ENCODE assay signal across 11 cellular contexts in the genomic region with DNA sequence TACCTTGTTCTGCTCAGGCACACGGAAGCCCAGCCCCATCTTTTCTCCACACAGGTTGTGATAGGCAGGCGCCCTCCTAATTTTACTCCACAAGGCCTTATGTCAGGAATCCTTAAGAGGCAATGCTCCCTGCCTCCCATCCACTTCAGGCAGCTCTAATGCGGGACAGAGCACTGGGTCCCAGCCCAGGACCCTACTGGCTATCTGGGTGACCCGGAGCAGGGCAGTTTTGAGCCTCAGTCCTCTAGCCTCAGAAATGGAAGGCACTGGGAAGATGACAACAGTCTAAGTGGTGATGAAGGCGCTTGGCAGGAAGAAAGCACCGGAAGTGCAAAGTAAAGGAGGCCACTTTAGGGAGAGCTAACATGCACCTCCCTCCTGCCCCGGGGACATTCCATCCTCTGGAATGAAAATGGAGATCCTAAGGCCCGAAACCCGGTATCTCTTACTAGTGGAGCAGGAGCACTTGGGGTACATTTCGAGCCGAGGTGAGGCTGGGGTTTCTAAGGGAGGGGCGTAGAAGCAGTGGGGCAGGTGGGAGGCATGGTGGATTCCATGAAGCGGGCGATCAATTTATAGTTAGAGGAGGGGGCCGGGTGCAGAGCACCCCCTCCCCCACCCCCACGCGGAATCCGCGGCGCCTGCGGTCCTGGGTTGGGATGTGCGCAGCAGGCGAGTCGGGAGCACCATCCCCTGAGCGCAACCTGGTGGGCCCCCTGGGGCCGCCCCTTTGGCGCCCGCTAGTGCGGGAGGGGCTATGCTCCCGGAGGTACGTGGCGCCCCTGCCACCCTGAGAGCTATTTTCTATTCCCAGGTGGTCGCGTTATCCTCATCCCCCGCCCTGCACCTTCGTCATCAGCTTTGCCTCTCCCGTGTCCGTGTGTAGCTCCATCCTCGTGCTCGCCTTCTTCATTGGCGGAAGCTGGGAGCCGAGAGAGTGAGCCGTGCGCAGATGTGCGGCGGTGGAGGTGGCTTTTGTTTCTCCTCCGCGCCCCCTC. TPM values are rescaled to one million over a fixed set of nuclear protein-coding genes. Genes with fewer than 3 reads are reported as not detected.
DNase-seq lines count a peak whose midpoint lies in the region; ATAC-seq and TF ChIP-seq lines count a peak whose summit lies in the region.
"Had no signal": no experiment of that assay in that cellular context is flagged by ENCODE, and none has a peak within 500 bp of the region (broad histone marks: within the 10 kb centered on the region; RNA-seq: fewer than 3 reads in every experiment).

No MANE protein-coding gene starts in this region.

- H3K4me1 Mint-ChIP-seq in brain: peaks cover 22% of the 10 kb centered on the region
- H3K4me1 Mint-ChIP-seq in naive thymus-derived CD8-positive, alpha-beta T cell: peaks cover 24 to 56% (median 39%) of the 10 kb centered on the region in 4 donors

- H3K4me3 ChIP-seq in ACC112 (ENCODE audit: low read depth, low read length): 0 out of 2 replicates have a peak overlapping the region, but pooled peaks have one; percentile 31
- peak overlapping the region; percentile 49 for H3K4me3 ChIP-seq in HUES64 (ENCODE audit: low read length)
- no peak overlapping the region for H3K4me3 ChIP-seq in ovary

- H3K27ac ChIP-seq in ACC112 (ENCODE audit: low read depth, low read length) (no peak overlapping the region), HUES64 (ENCODE audit: low read depth, low read length) (no peak overlapping the region), ovary (no peak overlapping the region)

- 13% methylated on average over 45 of the region's 48 CpGs for WGBS in HUES64
- 8 to 14% (median 10%) methylated on average over 44 to 48 of the region's 48 CpGs for WGBS in ovary, 3 donors

- H3K27ac Mint-ChIP-seq in brain: peak overlapping the region in 1 of 5 experiments; percentile 64
- H3K27ac Mint-ChIP-seq in naive thymus-derived CD8-positive, alpha-beta T cell: peak overlapping the region; percentile 85 to 96 (median 92)

- H3K27me3 ChIP-seq in ACC112 (ENCODE audit: insufficient read depth, low read length): peaks cover 66% of the 10 kb centered on the region
- H3K27me3 ChIP-seq in HUES64 (ENCODE audit: insufficient read depth, low read length): peaks cover 100% of the 10 kb centered on the region
- H3K27me3 ChIP-seq in ovary: no peaks in the 10 kb centered on the region

- H3K79me2 ChIP-seq in ACC112 (ENCODE audit: control insufficient read depth, insufficient read depth, low read length, unreplicated experiment): no peaks in the 10 kb centered on the region

- H3K27me3 Mint-ChIP-seq in brain: peaks cover 99% of the 10 kb centered on the region
- H3K27me3 Mint-ChIP-seq in naive thymus-derived CD8-positive, alpha-beta T cell: peaks cover 3 to 33% (median 6%) of the 10 kb centered on the region in 5 donors

- H3K4me1 ChIP-seq in ACC112 (ENCODE audit: control insufficient read depth, insufficient read depth, low read length, unreplicated experiment) (peaks cover 6% of the 10 kb centered on the region), HUES64 (ENCODE audit: insufficient read depth, low read length) (peaks cover 13% of the 10 kb centered on the region), ovary (ENCODE audit: insufficient read depth) (no peaks in the 10 kb centered on the region)

- H3K4me3 Mint-ChIP-seq in brain: peak overlapping the region; percentile 68 to 79 (median 76)
- H3K4me3 Mint-ChIP-seq in naive thymus-derived CD8-positive, alpha-beta T cell: peak overlapping the region; percentile 81 to 95 (median 90)
- H3K4me3 Mint-ChIP-seq: neural crest cell had no signal

- intact Hi-C loops in ovary (cut with DNase I): no loop called here

- H3K9me3 Mint-ChIP-seq in brain: peaks cover 0 to 4% (median 0%) of the 10 kb centered on the region in 5 experiments
- H3K9me3 Mint-ChIP-seq in naive thymus-derived CD8-positive, alpha-beta T cell: no peaks in the 10 kb centered on the region
- H3K9me3 Mint-ChIP-seq: neural crest cell had no signal

- ATAC-seq in naive thymus-derived CD8-positive, alpha-beta T cell: peak; percentile 72 to 83
- no peak for ATAC-seq in HG03457 (IDR thresholded peaks at IDR 0.05; ENCODE audit: unreplicated experiment)
- ATAC-seq in HG02885 (IDR thresholded peaks at IDR 0.05; ENCODE audit: poor library complexity, unreplicated experiment): no peak

- no peaks in the 10 kb centered on the region for H3K36me3 Mint-ChIP-seq in brain
- H3K36me3 Mint-ChIP-seq in naive thymus-derived CD8-positive, alpha-beta T cell: peaks cover 0 to 19% (median 8%) of the 10 kb centered on the region in 3 donors

- POLR2A ChIA-PET in naive thymus-derived CD8-positive, alpha-beta T cell (lab: Charles Lee): interaction anchor here (0.7 to 4.8 kb wide), 10 partner anchors 9 to 55 kb away, joined by 3 to 33 read pairs (median 6); partner anchors contain the start of genes MT1X and MT2A

- H3K9me3 ChIP-seq in HUES64 (ENCODE audit: insufficient read depth, low read depth, low read length) (no peaks in the 10 kb centered on the region), ovary (no peaks in the 10 kb centered on the region)

- no peaks in the 10 kb centered on the region for H3K36me3 ChIP-seq in ACC112 (ENCODE audit: insufficient read depth, low read length)
- no peaks in the 10 kb centered on the region for H3K36me3 ChIP-seq in HUES64 (ENCODE audit: insufficient read depth, low read length)
- no peaks in the 10 kb centered on the region for H3K36me3 ChIP-seq in ovary

- TF ChIP-seq CTCF in brain (conservative IDR thresholded peaks at IDR 0.05) (no peak), ovary (IDR thresholded peaks at IDR 0.05) (no peak)

- peak in 3 of 10 donors; percentile 24 to 46 (median 43) for DNase-seq in naive thymus-derived CD8-positive, alpha-beta T cell
- DNase-seq in ovary: no peak
- no peak for DNase-seq in hippocampal formation (lab: John Stamatoyannopoulos, UW)
- DNase-seq: DMS 273 treated with DMSO at 0.1 percent for 48 hours had no signal

- no peak overlapping the region for H3K9ac ChIP-seq in HUES64 (ENCODE audit: low read depth, low read length)

- H2AFZ ChIP-seq in ACC112 (ENCODE audit: low read length, unreplicated experiment): no peak overlapping the region

- no peak for TF ChIP-seq POLR2A in ovary (IDR thresholded peaks at IDR 0.05)

- no peak for TF ChIP-seq EP300 in ovary (IDR thresholded peaks at IDR 0.05)

RNA-seq across cellular contexts. Expression of gene MT1F, which starts 4.9 kb away (rescaled TPM):
- polyA plus RNA-seq in HUES64 (2013, experiment 1 of 2): 15.4 TPM
- polyA plus RNA-seq in HUES64 (2013, experiment 2 of 2): 20.0 TPM
- 167 TPM for polyA plus RNA-seq in brain (ENCODE audit: insufficient read depth, low read depth, low replicate concordance)
- 10 to 100 TPM; 18.4 to 18.9 TPM for total RNA-seq in naive thymus-derived CD8-positive, alpha-beta T cell
- polyA plus RNA-seq in naive thymus-derived CD8-positive, alpha-beta T cell: 10 to 100 TPM; 82.3 to 97.4 (median 94.2) TPM
- 10 to 100 TPM in 1 of 7 donors, 1 to 10 TPM in 4, under 1 TPM in 1, not detected in 1; 0.73 to 76.3 (median 2.6) TPM for total RNA-seq in ovary
- 1 to 10 TPM; 3.6 to 4.6 TPM for polyA plus RNA-seq in ovary

RNA-seq across cellular contexts. Expression of gene MT1G, which starts 5.2 kb away (rescaled TPM):
- polyA plus RNA-seq in HUES64 (2013, experiment 1 of 2): 91.5 TPM
- polyA plus RNA-seq in HUES64 (2013, experiment 2 of 2): 176 TPM
- polyA plus RNA-seq in brain (ENCODE audit: insufficient read depth, low read depth, low replicate concordance) (101 TPM), ovary (1 to 10 TPM in 1 of 2 donors, under 1 TPM in 1; 1.00 to 3.3 TPM)
- not detected for total RNA-seq in naive thymus-derived CD8-positive, alpha-beta T cell
- polyA plus RNA-seq in naive thymus-derived CD8-positive, alpha-beta T cell: under 1 TPM in 1 of 3 donors, not detected in 2; 0.74 TPM
- total RNA-seq in ovary: 1 to 10 TPM in 4 of 7 donors, not detected in 3; 1.0 to 6.9 (median 4.8) TPM
- total RNA-seq: neural crest cell had no signal

RNA-seq across cellular contexts. Expression of gene MT1H, which starts 7.0 kb away (rescaled TPM):
- polyA plus RNA-seq in HUES64 (2013, experiment 1 of 2): 37.7 TPM
- polyA plus RNA-seq in HUES64 (2013, experiment 2 of 2): 62.8 TPM
- polyA plus RNA-seq in brain (ENCODE audit: insufficient read depth, low read depth, low replicate concordance): 6.6 TPM
- total RNA-seq in naive thymus-derived CD8-positive, alpha-beta T cell: not detected
- not detected for polyA plus RNA-seq in naive thymus-derived CD8-positive, alpha-beta T cell
- under 1 TPM in 1 of 7 donors, not detected in 6; 0.79 TPM for total RNA-seq in ovary
- polyA plus RNA-seq in ovary: not detected
- total RNA-seq: M059J, neural crest cell had no signal

RNA-seq across cellular contexts. Expression of gene MT1B, which starts 11.0 kb away (rescaled TPM):
- polyA plus RNA-seq in HUES64 (2013, experiment 1 of 2): not detected
- not detected for polyA plus RNA-seq in HUES64 (2013, experiment 2 of 2)
- polyA plus RNA-seq in brain (ENCODE audit: insufficient read depth, low read depth, low replicate concordance): not detected
- total RNA-seq in naive thymus-derived CD8-positive, alpha-beta T cell: not detected
- not detected for polyA plus RNA-seq in naive thymus-derived CD8-positive, alpha-beta T cell
- not detected for total RNA-seq in ovary
- polyA plus RNA-seq in ovary: not detected
- total RNA-seq: M059J, neural crest cell had no signal

RNA-seq across cellular contexts. Expression of gene MT1X, which starts 19.6 kb away (rescaled TPM):
- 142 TPM for polyA plus RNA-seq in HUES64 (2013, experiment 1 of 2)
- 241 TPM for polyA plus RNA-seq in HUES64 (2013, experiment 2 of 2)
- polyA plus RNA-seq in brain (ENCODE audit: insufficient read depth, low read depth, low replicate concordance): 108 TPM
- 10 to 100 TPM; 27.6 to 31.1 TPM for total RNA-seq in naive thymus-derived CD8-positive, alpha-beta T cell
- 100 to 1,000 TPM; 185 to 201 (median 201) TPM for polyA plus RNA-seq in naive thymus-derived CD8-positive, alpha-beta T cell
- total RNA-seq in ovary: 1,000 to 10,000 TPM in 1 of 7 donors, 100 to 1,000 TPM in 3, 10 to 100 TPM in 3; 30.0 to 1,106 (median 141) TPM
- 100 to 1,000 TPM in 1 of 2 donors, 10 to 100 TPM in 1; 10.0 to 185 TPM for polyA plus RNA-seq in ovary

Comparison
In these comparisons a context has a peak if more than half of its experiments do, and no peak if none do; other contexts are left out.
1. ATAC-seq: peak in naive thymus-derived CD8-positive, alpha-beta T cell (2 of 2); none in HG03457 (single experiment) and HG02885 (single experiment).
2. RNA of gene MT1F, which starts 4.9 kb away (polyA plus RNA-seq): 167 TPM in brain (single experiment) and 82.3 to 97.4 TPM in naive thymus-derived CD8-positive, alpha-beta T cell; 3.6 to 4.6 TPM in ovary; every median in the first group is over 10 times any median in the second.
3. RNA of gene MT1G, which starts 5.2 kb away (polyA plus RNA-seq): 101 TPM in brain (single experiment); 1.00 to 3.3 TPM in ovary and 0.74 TPM in naive thymus-derived CD8-positive, alpha-beta T cell; every median in the first group is over 10 times any median in the second.